Comparison of ENCODE assay signal across 1 cellular context in the genomic region with DNA sequence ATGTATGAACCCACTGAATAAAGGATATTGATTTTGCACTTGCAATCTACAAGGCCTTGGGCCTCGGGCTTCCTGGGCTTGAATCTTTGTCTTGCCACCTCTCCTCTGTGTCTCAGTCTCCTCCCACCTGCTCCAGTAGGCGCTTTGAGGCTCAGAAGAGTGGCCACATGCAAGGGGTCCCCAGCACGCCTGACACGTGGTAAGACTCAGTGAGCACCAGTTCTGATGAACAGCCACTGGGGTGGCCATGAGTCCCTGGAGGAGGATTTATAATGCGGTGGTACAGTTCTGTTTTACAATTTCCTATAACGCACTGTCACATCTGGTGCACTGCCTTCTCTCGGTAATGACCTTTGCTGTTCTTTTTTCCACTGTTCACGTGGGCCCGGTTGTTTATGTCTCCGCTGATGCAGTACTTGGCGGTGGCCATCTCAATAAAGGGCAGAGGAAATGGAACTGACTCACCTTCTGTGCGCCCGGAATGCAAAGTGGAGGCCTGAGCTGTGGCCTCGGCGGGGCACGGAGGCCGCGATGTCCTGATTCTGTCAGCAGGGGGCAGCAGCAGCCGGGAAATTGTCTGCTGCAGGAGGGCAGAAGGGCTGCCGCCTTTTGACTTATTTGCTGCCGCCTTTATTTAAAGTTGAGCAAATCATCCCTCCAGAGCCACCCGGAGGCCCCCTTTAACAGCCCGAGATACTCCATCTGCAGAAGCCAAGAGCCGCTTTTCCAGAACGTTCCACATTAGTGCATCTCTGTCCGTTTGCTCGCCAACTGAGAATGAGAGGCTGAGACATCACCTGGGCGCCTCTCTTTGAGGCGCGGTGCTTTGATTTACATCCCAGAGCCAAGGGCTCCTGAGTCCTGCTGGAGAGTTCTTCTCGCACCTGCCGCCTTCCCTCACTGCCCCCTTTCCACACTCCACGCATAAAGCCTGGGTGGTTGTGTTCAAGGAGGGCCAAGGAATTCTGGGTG.
A peak's percentile ranks its signal among the peaks of the same experiment; 100 is the strongest.
TF ChIP-seq lines count a peak whose summit lies in the region.

No MANE protein-coding gene starts in this region.

TF ChIP-seq in H1, 55 proteins besides CTCF, POLR2A, EP300 and RAD21 (continued from another document):
- TF ChIP-seq E2F6 (IDR thresholded peaks at IDR 0.05) (peak; percentile 42), KDM4A (IDR thresholded peaks at IDR 0.05; ENCODE audit: low read depth, low read length, severe bottlenecking) (peak; percentile 25), BACH1 (IDR thresholded peaks at IDR 0.05; ENCODE audit: low read length) (peak; percentile 51; the same call in 1 of the 2 replicates), FOSL1 (IDR thresholded peaks at IDR 0.05; ENCODE audit: insufficient read depth, low read depth, low read length) (no peak), USF2 (IDR thresholded peaks at IDR 0.05; ENCODE audit: low read length) (peak; percentile 44; the same call in 1 of the 2 replicates), YY1 (IDR thresholded peaks at IDR 0.05; ENCODE audit: low read depth, low read length) (peak; percentile 76), CREB1 (IDR thresholded peaks at IDR 0.05) (peak; percentile 82), GTF2F1 (IDR thresholded peaks at IDR 0.05; ENCODE audit: borderline replicate concordance, low read depth, low read length) (0 out of 2 replicates have a peak, but pooled peaks have one; percentile 12), NRF1 (IDR thresholded peaks at IDR 0.05; ENCODE audit: low read depth, low read length) (no peak), TBP (IDR thresholded peaks at IDR 0.05; ENCODE audit: low read depth, low read length) (0 out of 2 replicates have a peak, but pooled peaks have one; percentile 33), CHD1 (IDR thresholded peaks at IDR 0.05; ENCODE audit: low read depth, low read length) (no peak), ASH2L (IDR thresholded peaks at IDR 0.05; ENCODE audit: low read length) (peak; percentile 55), TAF7 (optimal IDR thresholded peaks at IDR 0.05; ENCODE audit: borderline replicate concordance, low read depth, low read length) (peak; percentile 76), KDM5A (IDR thresholded peaks at IDR 0.05; ENCODE audit: low read length) (no peak), RBBP5 (IDR thresholded peaks at IDR 0.05; ENCODE audit: borderline replicate concordance, low read depth, low read length) (no peak), SP4 (IDR thresholded peaks at IDR 0.05; ENCODE audit: low read length) (peak; percentile 74; the same call in 1 of the 2 replicates)
- TF ChIP-seq, protein P1, sequence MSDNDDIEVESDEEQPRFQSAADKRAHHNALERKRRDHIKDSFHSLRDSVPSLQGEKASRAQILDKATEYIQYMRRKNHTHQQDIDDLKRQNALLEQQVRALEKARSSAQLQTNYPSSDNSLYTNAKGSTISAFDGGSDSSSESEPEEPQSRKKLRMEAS (IDR thresholded peaks at IDR 0.05), result peak; percentile 82
- TF ChIP-seq, protein P2, sequence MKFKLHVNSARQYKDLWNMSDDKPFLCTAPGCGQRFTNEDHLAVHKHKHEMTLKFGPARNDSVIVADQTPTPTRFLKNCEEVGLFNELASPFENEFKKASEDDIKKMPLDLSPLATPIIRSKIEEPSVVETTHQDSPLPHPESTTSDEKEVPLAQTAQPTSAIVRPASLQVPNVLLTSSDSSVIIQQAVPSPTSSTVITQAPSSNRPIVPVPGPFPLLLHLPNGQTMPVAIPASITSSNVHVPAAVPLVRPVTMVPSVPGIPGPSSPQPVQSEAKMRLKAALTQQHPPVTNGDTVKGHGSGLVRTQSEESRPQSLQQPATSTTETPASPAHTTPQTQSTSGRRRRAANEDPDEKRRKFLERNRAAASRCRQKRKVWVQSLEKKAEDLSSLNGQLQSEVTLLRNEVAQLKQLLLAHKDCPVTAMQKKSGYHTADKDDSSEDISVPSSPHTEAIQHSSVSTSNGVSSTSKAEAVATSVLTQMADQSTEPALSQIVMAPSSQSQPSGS (IDR thresholded peaks at IDR 0.05; ENCODE audit: low read length), result no peak
